ENCODE assay signal across 9 cellular contexts in genomic region chr9:83537331-83538171, GRCh38. TPM values are rescaled to one million over a fixed set of nuclear protein-coding genes. Genes with fewer than 3 reads are reported as not detected.
DNase-seq lines count a peak whose midpoint lies in the region; ATAC-seq and TF ChIP-seq lines count a peak whose summit lies in the region.
"Had no signal": no experiment of that assay in that cellular context is flagged by ENCODE, and none has a peak within 500 bp of the region (broad histone marks: within the 10 kb centered on the region; RNA-seq: fewer than 3 reads in every experiment).

No MANE protein-coding gene starts in this region.

- no peaks in the 10 kb centered on the region for H3K36me3 ChIP-seq in Panc1 (ENCODE audit: control insufficient read depth, insufficient read depth, low read length)
- H3K36me3 ChIP-seq in parathyroid adenoma (ENCODE audit: control insufficient read depth, insufficient read depth, low read length), result no peaks in the 10 kb centered on the region

- intact Hi-C loops in Panc1 (cut with micrococcal nuclease; ENCODE audit: unreplicated experiment), result loop anchor here (5.0 kb wide), 1 partner anchor 200 kb away; no protein-coding TSS in a partner anchor
- intact Hi-C loops in Right ventricle myocardium superior (cut with DNase I), result loop anchor here (5.0 kb wide), 2 partner anchors 105 to 320 kb away; no protein-coding TSS in a partner anchor
- intact Hi-C loops in activated CD4-positive, alpha-beta T cell treated with anti-CD3 and anti-CD28 coated beads, Interleukin-2, amount 10 ng/mL, durations not matched to agents 24 days and 14 days (cut with micrococcal nuclease), result no loop called here

- H3K9me3 Mint-ChIP-seq in activated CD4-positive, alpha-beta T cell treated with anti-CD3 and anti-CD28 coated beads, Interleukin-2, amount 10 ng/mL, durations not matched to agents 24 days and 14 days, result no peaks in the 10 kb centered on the region

- peak overlapping the region; percentile 82 for H3K4me2 ChIP-seq in parathyroid adenoma (ENCODE audit: low read length)

- peaks cover 9% of the 10 kb centered on the region for H3K79me2 ChIP-seq in parathyroid adenoma

- in situ Hi-C loops in Panc1 (cut with HindIII; ENCODE audit: low pct_unique_long_range_greater_than_20kb, low sequenced_read_pairs), result no loop called here

- peak; percentile 41 for DNase-seq in COLO668 (lab: John Stamatoyannopoulos, UW; ENCODE audit: unreplicated experiment)
- no peak for DNase-seq in Panc1 (ENCODE audit: low read depth, low spot score)
- DNase-seq in Right ventricle myocardium superior, result peak; percentile 53
- DNase-seq in activated CD4-positive, alpha-beta T cell treated with anti-CD3 and anti-CD28 coated beads, Interleukin-2, amount 10 ng/mL, durations not matched to agents 24 days and 14 days, result no peak
- DNase-seq: activated CD8-positive, alpha-beta memory T cell treated with anti-CD3 and anti-CD28 coated beads, Interleukin-2, amount 50 U/mL, for 4 hours had no signal

- no TSS peak for BruUV-seq in Panc1 (replicated peaks; lab: Mats Ljungman, UMichigan)

- peaks cover 43% of the 10 kb centered on the region for H3K27me3 Mint-ChIP-seq in activated CD4-positive, alpha-beta T cell treated with anti-CD3 and anti-CD28 coated beads, Interleukin-2, amount 10 ng/mL, durations not matched to agents 24 days and 14 days

- H3K4me1 ChIP-seq in Panc1 (ENCODE audit: control insufficient read depth, insufficient read depth, low read length) (peaks cover 13% of the 10 kb centered on the region), parathyroid adenoma (peaks cover 2% of the 10 kb centered on the region)

- CTCF ChIA-PET in Panc1 (lab: Charles Lee), result interaction anchor here (0.6 kb wide), 1 partner anchor 191 kb away, joined by 3 read pairs; no protein-coding TSS in a partner anchor

- H3K36me3 Mint-ChIP-seq in activated CD4-positive, alpha-beta T cell treated with anti-CD3 and anti-CD28 coated beads, Interleukin-2, amount 10 ng/mL, durations not matched to agents 24 days and 14 days (ENCODE audit: low read depth), result no peaks in the 10 kb centered on the region

- H3K27ac ChIP-seq in Panc1 (ENCODE audit: low read length), result peak overlapping the region; percentile 80
- peak overlapping the region; percentile 86 for H3K27ac ChIP-seq in parathyroid adenoma

- H3K4me3 Mint-ChIP-seq in activated CD4-positive, alpha-beta T cell treated with anti-CD3 and anti-CD28 coated beads, Interleukin-2, amount 10 ng/mL, durations not matched to agents 24 days and 14 days, result no peak overlapping the region

- H3K9ac ChIP-seq in parathyroid adenoma, result no peak overlapping the region

- POLR2A ChIA-PET in Panc1 (lab: Charles Lee), result no interaction called here

- TF ChIP-seq CTCF in Panc1 (IDR thresholded peaks at IDR 0.05) (no peak), parathyroid adenoma (IDR thresholded peaks at IDR 0.05) (no peak)

- H3K27ac Mint-ChIP-seq in activated CD4-positive, alpha-beta T cell treated with anti-CD3 and anti-CD28 coated beads, Interleukin-2, amount 10 ng/mL, durations not matched to agents 24 days and 14 days, result no peak overlapping the region

- H3K27me3 ChIP-seq in Panc1 (ENCODE audit: control insufficient read depth, insufficient read depth, low read length), result no peaks in the 10 kb centered on the region
- no peaks in the 10 kb centered on the region for H3K27me3 ChIP-seq in parathyroid adenoma (ENCODE audit: control insufficient read depth, insufficient read depth, low read length)

- H3K4me3 ChIP-seq in Panc1 (ENCODE audit: low read depth in 2 of 2, low read length in 2 of 2) (peak overlapping the region; percentile 66 to 74), parathyroid adenoma (ENCODE audit: low read depth, low read length) (peak overlapping the region; percentile 81)

- H3K4me1 Mint-ChIP-seq in activated CD4-positive, alpha-beta T cell treated with anti-CD3 and anti-CD28 coated beads, Interleukin-2, amount 10 ng/mL, durations not matched to agents 24 days and 14 days, result no peaks in the 10 kb centered on the region

- H3K9me3 ChIP-seq in Panc1 (ENCODE audit: control insufficient read depth, insufficient read depth, low read depth, low read length) (no peaks in the 10 kb centered on the region), parathyroid adenoma (ENCODE audit: control insufficient read depth, low read length) (no peaks in the 10 kb centered on the region)

- H2AFZ ChIP-seq in parathyroid adenoma, result peak overlapping the region; percentile 67

- ATAC-seq in Panc1, result peak; percentile 27
- ATAC-seq in Right ventricle myocardium superior (ENCODE audit: poor library complexity), result peak; percentile 29
- ATAC-seq in HG03097 (IDR thresholded peaks at IDR 0.05; ENCODE audit: low FRiP score, unreplicated experiment), result no peak
- ATAC-seq in GM21381 (IDR thresholded peaks at IDR 0.05; ENCODE audit: unreplicated experiment), result no peak
- ATAC-seq in HG03457 (IDR thresholded peaks at IDR 0.05; ENCODE audit: unreplicated experiment), result no peak

RNA-seq across cellular contexts. Expression of gene FRMD3, which starts 0.7 kb away (rescaled TPM):
- 14.5 TPM for total RNA-seq in Panc1 (2021; ENCODE audit: unreplicated experiment)
- 7.7 TPM for polyA plus RNA-seq in Panc1 (2012; ENCODE audit: insufficient read length)
- total RNA-seq in Right ventricle myocardium superior, result 93.2 TPM
- total RNA-seq in activated CD4-positive, alpha-beta T cell treated with anti-CD3 and anti-CD28 coated beads, Interleukin-2, amount 10 ng/mL, durations not matched to agents 24 days and 14 days, result 0.30 and 0.59 TPM in 2 replicates

Comparison
In these comparisons a context has a peak if more than half of its experiments do, and no peak if none do; other contexts are left out.
1. DNase-seq: peak in COLO668 (single experiment) and Right ventricle myocardium superior (single experiment); none in Panc1 (single experiment) and activated CD4-positive, alpha-beta T cell treated with anti-CD3 and anti-CD28 coated beads, Interleukin-2, amount 10 ng/mL, durations not matched to agents 24 days and 14 days (single experiment).
2. ATAC-seq: peak in Panc1 (single experiment) and Right ventricle myocardium superior (single experiment); none in HG03097 (single experiment), GM21381 (single experiment) and HG03457 (single experiment).